ENCODE assay signal across 9 cellular contexts in genomic region chr18:25350561-25351201, GRCh38. TPM values are rescaled to one million over a fixed set of nuclear protein-coding genes. Genes with fewer than 3 reads are reported as not detected.
DNase-seq lines count a peak whose midpoint lies in the region; ATAC-seq and TF ChIP-seq lines count a peak whose summit lies in the region.
"Had no signal": no experiment of that assay in that cellular context is flagged by ENCODE, and none has a peak within 500 bp of the region (broad histone marks: within the 10 kb centered on the region; RNA-seq: fewer than 3 reads in every experiment).

No MANE protein-coding gene starts in this region.

- H3K27ac ChIP-seq in Peyer's patch: peak overlapping the region; percentile 66 to 82 (median 72)
- H3K27ac ChIP-seq in layer of hippocampus (ENCODE audit: low read depth, low read length): peak overlapping the region; percentile 71

- no peak for TF ChIP-seq POLR2A in Peyer's patch (IDR thresholded peaks at IDR 0.05)

- no peaks in the 10 kb centered on the region for H3K9me3 Mint-ChIP-seq in stimulated activated effector memory CD8-positive, alpha-beta T cell treated with anti-CD3 and anti-CD28 coated beads, Interleukin-12 subunit alpha, Interleukin-12 subunit beta, amount 100 ng/mL, for 72 hours

- no peaks in the 10 kb centered on the region for H3K36me3 ChIP-seq in Peyer's patch

- peak; percentile 60 for DNase-seq in COLO668 (lab: John Stamatoyannopoulos, UW; ENCODE audit: unreplicated experiment)
- DNase-seq in Peyer's patch: peak; percentile 17 to 55 (median 51)
- peak; percentile 52 for DNase-seq in choroid plexus epithelial cell (ENCODE audit: low read depth)
- DNase-seq in stimulated activated effector memory CD8-positive, alpha-beta T cell treated with anti-CD3 and anti-CD28 coated beads, Interleukin-12 subunit alpha, Interleukin-12 subunit beta, amount 100 ng/mL, for 72 hours (ENCODE audit: low spot score in 2 of 2): no peak
- no peak for DNase-seq in LoVo (ENCODE audit: low spot score)

- no peaks in the 10 kb centered on the region for H3K9me3 ChIP-seq in Peyer's patch

- H3K4me1 Mint-ChIP-seq in stimulated activated effector memory CD8-positive, alpha-beta T cell treated with anti-CD3 and anti-CD28 coated beads, Interleukin-12 subunit alpha, Interleukin-12 subunit beta, amount 100 ng/mL, for 72 hours: peaks cover 12% of the 10 kb centered on the region

- H3K4me3 ChIP-seq in Peyer's patch (peak overlapping the region; percentile 43 to 68 (median 61)), choroid plexus epithelial cell (ENCODE audit: low read depth, low read length) (peak overlapping the region; percentile 78)

- no peaks in the 10 kb centered on the region for H3K36me3 Mint-ChIP-seq in stimulated activated effector memory CD8-positive, alpha-beta T cell treated with anti-CD3 and anti-CD28 coated beads, Interleukin-12 subunit alpha, Interleukin-12 subunit beta, amount 100 ng/mL, for 72 hours

- peak overlapping the region; percentile 79 for H3K4me3 Mint-ChIP-seq in stimulated activated effector memory CD8-positive, alpha-beta T cell treated with anti-CD3 and anti-CD28 coated beads, Interleukin-12 subunit alpha, Interleukin-12 subunit beta, amount 100 ng/mL, for 72 hours

- peaks cover 0 to 19% (median 3%) of the 10 kb centered on the region in 4 donors for H3K4me1 ChIP-seq in Peyer's patch

- peak; percentile 62 for ATAC-seq in GM19438 (IDR thresholded peaks at IDR 0.05; ENCODE audit: low read depth, unreplicated experiment)
- ATAC-seq in stimulated activated effector memory CD8-positive, alpha-beta T cell treated with anti-CD3 and anti-CD28 coated beads, Interleukin-12 subunit alpha, Interleukin-12 subunit beta, amount 100 ng/mL, for 72 hours: peak; percentile 25
- ATAC-seq in HG03469 (IDR thresholded peaks at IDR 0.05; ENCODE audit: unreplicated experiment): no peak
- ATAC-seq: Panc1 had no signal

- no peak overlapping the region for H3K27ac Mint-ChIP-seq in stimulated activated effector memory CD8-positive, alpha-beta T cell treated with anti-CD3 and anti-CD28 coated beads, Interleukin-12 subunit alpha, Interleukin-12 subunit beta, amount 100 ng/mL, for 72 hours

- H3K27me3 ChIP-seq in Peyer's patch (peaks cover 0 to 11% of the 10 kb centered on the region in 2 donors), layer of hippocampus (ENCODE audit: control insufficient read depth, insufficient read depth, low read length) (no peaks in the 10 kb centered on the region)

- TF ChIP-seq CTCF in Peyer's patch (IDR thresholded peaks at IDR 0.05): no peak
- TF ChIP-seq CTCF in choroid plexus epithelial cell (conservative IDR thresholded peaks at IDR 0.05; ENCODE audit: low read depth, low read length): no peak

RNA-seq across cellular contexts. Expression of gene ZNF521, which starts 1.3 kb away (rescaled TPM):
- total RNA-seq in Peyer's patch: 10 to 100 TPM in 1 of 4 donors, 1 to 10 TPM in 3; 4.2 to 25.6 (median 8.6) TPM

Comparison
In these comparisons a context has a peak if more than half of its experiments do, and no peak if none do; other contexts are left out.
1. DNase-seq: peak in COLO668 (single experiment), Peyer's patch (3 of 3) and choroid plexus epithelial cell (single experiment); none in stimulated activated effector memory CD8-positive, alpha-beta T cell treated with anti-CD3 and anti-CD28 coated beads, Interleukin-12 subunit alpha, Interleukin-12 subunit beta, amount 100 ng/mL, for 72 hours (0 of 2) and LoVo (single experiment).